In genomic region chr3:184448321-184449160, GRCh38 we compare ENCODE assay signal across 10 cellular contexts.
DNase-seq lines count a peak whose midpoint lies in the region; ATAC-seq and TF ChIP-seq lines count a peak whose summit lies in the region.
"Had no signal": no experiment of that assay in that cellular context is flagged by ENCODE, and none has a peak within 500 bp of the region (broad histone marks: within the 10 kb centered on the region; RNA-seq: fewer than 3 reads in every experiment).

No MANE protein-coding gene starts in this region.

- H3K9me3 ChIP-seq in upper lobe of left lung, result no peaks in the 10 kb centered on the region
- H3K9me3 ChIP-seq: suprapubic skin had no signal

- H3K4me1 ChIP-seq in upper lobe of left lung, result peaks cover 0 to 6% (median 2%) of the 10 kb centered on the region in 4 donors

- in situ Hi-C loops in GM13977 (cut with MboI; ENCODE audit: low pct_unique_long_range_greater_than_20kb, low sequenced_read_pairs, unreplicated experiment), result no loop called here

- DNase-seq in NCI-H2196 (lab: John Stamatoyannopoulos, UW; ENCODE audit: unreplicated experiment) (peak; percentile 71), NCI-H2196 treated with DMSO at 0.1 percent for 48 hours (lab: John Stamatoyannopoulos, UW; ENCODE audit: unreplicated experiment) (no peak), amniotic epithelial cell (ENCODE audit: low read depth) (peak; percentile 91), inferior parietal cortex (ENCODE audit: extremely low spot score) (peak; percentile 31), upper lobe of left lung (peak; percentile 37 to 54), GM13977 (ENCODE audit: low spot score) (no peak), left lobe of liver (ENCODE audit: low spot score) (no peak), COR-L47 (lab: John Stamatoyannopoulos, UW) (no peak)
- DNase-seq: activated CD4-positive, alpha-beta T cell treated with anti-CD3 and anti-CD28 coated beads for 48 hours had no signal

- no peaks in the 10 kb centered on the region for H3K36me3 ChIP-seq in upper lobe of left lung
- H3K36me3 ChIP-seq: suprapubic skin had no signal

- no peak overlapping the region for H3K4me3 ChIP-seq in upper lobe of left lung
- H3K4me3 ChIP-seq: suprapubic skin had no signal

- WGBS in upper lobe of left lung, 2 donors, result 75 to 80% methylated on average over 3 to 8 of the region's 8 CpGs

- peak; percentile 24 to 85 for ATAC-seq in upper lobe of left lung (ENCODE audit: low FRiP score in 2 of 2)
- no peak for ATAC-seq in left lobe of liver

- no peaks in the 10 kb centered on the region for H3K27me3 ChIP-seq in upper lobe of left lung
- H3K27me3 ChIP-seq: suprapubic skin had no signal

- TF ChIP-seq POLR2A in upper lobe of left lung (IDR thresholded peaks at IDR 0.05), result no peak

- peak overlapping the region in 3 of 4 donors; percentile 53 to 60 (median 53) for H3K27ac ChIP-seq in upper lobe of left lung
- H3K27ac ChIP-seq: suprapubic skin had no signal

- TF ChIP-seq CTCF in upper lobe of left lung (IDR thresholded peaks at IDR 0.05), result no peak
- no peak for TF ChIP-seq CTCF in GM13977 (IDR thresholded peaks at IDR 0.05; ENCODE audit: extremely low read depth, insufficient read depth, missing control alignments)

- TF ChIP-seq EP300 in upper lobe of left lung (IDR thresholded peaks at IDR 0.05), result peak in 1 of 4 donors; percentile 48

Comparison
In these comparisons a context has a peak if more than half of its experiments do, and no peak if none do; other contexts are left out.
1. DNase-seq: peak in NCI-H2196 (single experiment), amniotic epithelial cell (single experiment), inferior parietal cortex (single experiment) and upper lobe of left lung (2 of 2); none in NCI-H2196 treated with DMSO at 0.1 percent for 48 hours (single experiment), GM13977 (single experiment), left lobe of liver (single experiment) and COR-L47 (single experiment).